Comparison of ENCODE assay signal across 20 cellular contexts in the genomic region with DNA sequence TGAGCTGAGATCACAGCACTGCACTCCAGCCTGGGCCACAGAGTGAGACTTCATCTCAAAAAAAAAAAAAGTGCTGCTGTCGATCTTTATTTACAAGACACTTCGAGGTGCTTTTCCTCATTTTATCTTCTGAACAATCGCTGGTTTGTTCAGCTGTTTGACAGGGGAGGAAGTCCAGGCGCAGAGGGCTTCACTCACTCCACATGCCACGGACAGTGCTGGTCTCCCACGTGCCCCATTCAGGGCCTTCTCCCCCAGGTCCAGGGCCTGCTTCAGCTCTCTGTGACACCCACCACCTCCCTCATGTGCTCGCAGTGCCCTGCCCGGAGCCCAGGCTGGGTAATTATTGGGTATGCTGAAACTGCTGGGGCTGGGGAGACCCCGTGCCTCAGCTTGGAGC.
DNase-seq lines count a peak whose midpoint lies in the region; ATAC-seq and TF ChIP-seq lines count a peak whose summit lies in the region.
"Had no signal": no experiment of that assay in that cellular context is flagged by ENCODE, and none has a peak within 500 bp of the region (broad histone marks: within the 10 kb centered on the region; RNA-seq: fewer than 3 reads in every experiment).

No MANE protein-coding gene starts in this region.

- H3K4me1 ChIP-seq in GM23338 (ENCODE audit: insufficient read depth) (peaks cover 24% of the 10 kb centered on the region), PC-9 (replicated peaks; ENCODE audit: insufficient read depth) (peaks cover 62% of the 10 kb centered on the region), neuronal stem cell (ENCODE audit: control insufficient read depth in 2 of 2, insufficient read depth in 1 of 2, low read depth in 1 of 2, low read length in 2 of 2) (peaks cover 0 to 6% of the 10 kb centered on the region in 2 donors)

- no peak overlapping the region for H2BK120ac ChIP-seq in neuronal stem cell (ENCODE audit: low read depth, low read length)

- H3K27me3 Mint-ChIP-seq in GM23338 (ENCODE audit: insufficient read depth, low read depth, poor library complexity) (peaks cover 6% of the 10 kb centered on the region), CD14-positive monocyte (ENCODE audit: low read depth in 3 of 3) (peaks cover 1 to 4% (median 4%) of the 10 kb centered on the region in 3 donors)

- H2BK15ac ChIP-seq in neuronal stem cell (ENCODE audit: low read length): no peak overlapping the region

- H3K4me1 Mint-ChIP-seq in GM23338 (peaks cover 33% of the 10 kb centered on the region), CD14-positive monocyte (no peaks in the 10 kb centered on the region)

- H3K23ac ChIP-seq in neuronal stem cell (ENCODE audit: low read depth, low read length, poor library complexity): no peak overlapping the region

- no peak overlapping the region for H4K91ac ChIP-seq in neuronal stem cell (ENCODE audit: low read depth, low read length, poor library complexity)

- no peak for TF ChIP-seq CTCF in GM23338 (conservative IDR thresholded peaks at IDR 0.05; ENCODE audit: low read depth in 2 of 2)
- TF ChIP-seq CTCF in PC-9 (conservative IDR thresholded peaks at IDR 0.05): no peak
- no peak for TF ChIP-seq CTCF in CD14-positive monocyte (IDR thresholded peaks at IDR 0.05)

- no peak overlapping the region for H3K14ac ChIP-seq in neuronal stem cell (ENCODE audit: low read length)

- no peak overlapping the region for H4K8ac ChIP-seq in neuronal stem cell (ENCODE audit: low read depth, low read length)

- 0 out of 2 replicates have a peak overlapping the region, but pooled peaks have one; percentile 14 for H2AFZ ChIP-seq in GM23338
- no peak overlapping the region for H2AFZ ChIP-seq in PC-9
- H2AFZ ChIP-seq in neuronal stem cell (ENCODE audit: low read length): no peak overlapping the region

- no CpG with 5 or more reads among the region's 9 CpGs for WGBS in neuronal stem cell (ENCODE audit: extremely low coverage in 2 of 2, insufficient read length in 2 of 2, insufficient replicate concordance in 1 of 2), 2 donors

- DNase-seq in GM23338 (ENCODE audit: low spot score) (no peak), PC-9 (no peak), epithelial cell of prostate (ENCODE audit: low read depth, low spot score) (no peak), neuronal stem cell (ENCODE audit: low spot score) (no peak), MV-4-11 (lab: John Stamatoyannopoulos, UW) (no peak), CD14-positive monocyte (ENCODE audit: low spot score) (no peak)
- DNase-seq: ACHN, AML-193, EL, GOT3, KG1, NCI-H1436, NCI-H2029, NCI-H345, NCI-H524 treated with DMSO at 0.1 percent for 48 hours, Peyer's patch had no signal

- BruUV-seq in PC-9 (replicated peaks; lab: Mats Ljungman, UMichigan): no TSS peak

- H2AK5ac ChIP-seq in neuronal stem cell (ENCODE audit: low read depth, low read length): no peak overlapping the region

- H2BK12ac ChIP-seq in neuronal stem cell (ENCODE audit: low read length): no peak overlapping the region

- H4K20me1 ChIP-seq in GM23338 (replicated peaks; ENCODE audit: insufficient read depth) (no peaks in the 10 kb centered on the region), PC-9 (ENCODE audit: insufficient read depth) (peaks cover 6% of the 10 kb centered on the region; the same call in 1 of the 2 replicates)

- no peaks in the 10 kb centered on the region for H3K9me3 ChIP-seq in PC-9 (ENCODE audit: insufficient read depth, low read depth)
- H3K9me3 ChIP-seq in neuronal stem cell (replicated peaks in 1 of 2; ENCODE audit: control insufficient read depth in 2 of 2, insufficient read depth in 1 of 2, low read depth in 1 of 2, low read length in 2 of 2): no peaks in the 10 kb centered on the region
- H3K9me3 ChIP-seq: Peyer's patch, SJSA1 had no signal

- no peaks in the 10 kb centered on the region for H3K79me2 ChIP-seq in GM23338 (replicated peaks; ENCODE audit: insufficient read depth)
- H3K79me2 ChIP-seq in PC-9 (ENCODE audit: low read depth): peaks cover 84% of the 10 kb centered on the region

- H3K4me3 Mint-ChIP-seq in GM23338 (no peak overlapping the region), CD14-positive monocyte (no peak overlapping the region)

- peak overlapping the region; percentile 50 for H3K18ac ChIP-seq in neuronal stem cell (ENCODE audit: low read length)

- no peak overlapping the region for H3K27ac Mint-ChIP-seq in GM23338
- H3K27ac Mint-ChIP-seq in CD14-positive monocyte: peak overlapping the region in 1 of 7 donors; percentile 46

- H3K27me3 ChIP-seq in GM23338 (ENCODE audit: insufficient read depth) (no peaks in the 10 kb centered on the region), PC-9 (ENCODE audit: insufficient read depth, low read depth) (no peaks in the 10 kb centered on the region), neuronal stem cell (ENCODE audit: control insufficient read depth in 3 of 3, insufficient read depth in 3 of 3, low read depth in 1 of 3, low read length in 3 of 3) (peaks cover 0 to 8% (median 0%) of the 10 kb centered on the region in 3 experiments)
- H3K27me3 ChIP-seq: Peyer's patch, SJSA1 had no signal

- no peak overlapping the region for H3K9ac ChIP-seq in neuronal stem cell (ENCODE audit: low read depth, low read length, poor library complexity)

- intact Hi-C loops in PC-9 (cut with micrococcal nuclease; ENCODE audit: unreplicated experiment) (loop anchor here (2.0 to 10.0 kb wide), 3 partner anchors 77 to 149 kb away; no protein-coding TSS in a partner anchor), CD14-positive monocyte (cut with micrococcal nuclease) (no loop called here)

- H3K36me3 Mint-ChIP-seq in GM23338 (ENCODE audit: low read depth) (no peaks in the 10 kb centered on the region), CD14-positive monocyte (no peaks in the 10 kb centered on the region)

- POLR2A ChIA-PET in PC-9 (lab: Charles Lee; ENCODE audit: unreplicated experiment): no interaction called here

- H3K4ac ChIP-seq in neuronal stem cell (ENCODE audit: low read length): no peak overlapping the region

- H3K79me1 ChIP-seq in neuronal stem cell (ENCODE audit: low read depth, low read length): no peaks in the 10 kb centered on the region

- no peak for ATAC-seq in GM23338
- no peak for ATAC-seq in HG03196 (IDR thresholded peaks at IDR 0.05; ENCODE audit: unreplicated experiment)
- ATAC-seq: GM12878 had no signal

- no peak overlapping the region for H3K4me2 ChIP-seq in GM23338
- H3K4me2 ChIP-seq in PC-9: no peak overlapping the region
- no peak overlapping the region for H3K4me2 ChIP-seq in neuronal stem cell (ENCODE audit: insufficient read depth, low read length, poor library complexity, severe bottlenecking)

- no peak overlapping the region for H2BK5ac ChIP-seq in neuronal stem cell (ENCODE audit: low read length)

- CTCF ChIA-PET in PC-9 (lab: Charles Lee): interaction anchor here (0.6 kb wide), 1 partner anchor 164 kb away, joined by 3 read pairs; no protein-coding TSS in a partner anchor

- H3K9me3 Mint-ChIP-seq in GM23338: no peaks in the 10 kb centered on the region
- peaks cover 0 to 2% (median 0%) of the 10 kb centered on the region in 7 donors for H3K9me3 Mint-ChIP-seq in CD14-positive monocyte

- no peaks in the 10 kb centered on the region for H3F3A ChIP-seq in GM23338 (replicated peaks; ENCODE audit: low read depth)
- H3F3A ChIP-seq in PC-9 (ENCODE audit: insufficient read depth, low read depth): peaks cover 62% of the 10 kb centered on the region

- no peak overlapping the region for H3K4me3 ChIP-seq in GM23338
- H3K4me3 ChIP-seq in PC-9: no peak overlapping the region
- H3K4me3 ChIP-seq in neuronal stem cell (ENCODE audit: low read length in 2 of 2): no peak overlapping the region
- H3K4me3 ChIP-seq: GM12878, Peyer's patch, SJSA1 had no signal

- no peaks in the 10 kb centered on the region for H3K36me3 ChIP-seq in GM23338 (ENCODE audit: insufficient read depth)
- peaks cover 24% of the 10 kb centered on the region; the same call in 1 of the 2 replicates for H3K36me3 ChIP-seq in PC-9 (ENCODE audit: low read depth)
- no peaks in the 10 kb centered on the region for H3K36me3 ChIP-seq in neuronal stem cell (replicated peaks in 1 of 2; ENCODE audit: control insufficient read depth in 2 of 2, insufficient read depth in 2 of 2, low read length in 2 of 2)
- H3K36me3 ChIP-seq: Peyer's patch, SJSA1 had no signal

- H3K9me2 ChIP-seq in GM23338 (ENCODE audit: insufficient read depth) (0 out of 2 replicates have a peak, but pooled peaks cover 7% of the 10 kb centered on the region), PC-9 (ENCODE audit: insufficient read depth) (no peaks in the 10 kb centered on the region)

- H3K27ac ChIP-seq in GM23338 (ENCODE audit: low read depth): no peak overlapping the region
- H3K27ac ChIP-seq in PC-9: peak overlapping the region; percentile 80
- H3K27ac ChIP-seq in epithelial cell of prostate: peak overlapping the region; percentile 69
- no peak overlapping the region for H3K27ac ChIP-seq in neuronal stem cell (replicated peaks; ENCODE audit: low read length)
- H3K27ac ChIP-seq: C4-2B, Peyer's patch, SJSA1 had no signal

TF ChIP-seq in GM23338, 12 proteins besides CTCF, POLR2A, EP300 and RAD21:
- TF ChIP-seq ZNF331 (CRISPR knock-in tag; IDR thresholded peaks at IDR 0.05; ENCODE audit: low read depth) (no peak), CREB1 (CRISPR knock-in tag; IDR thresholded peaks at IDR 0.05; ENCODE audit: low read depth) (no peak)

Comparison
In these comparisons a context has a peak if more than half of its experiments do, and no peak if none do; other contexts are left out.
1. H3K27ac ChIP-seq: peak in PC-9 (single experiment) and epithelial cell of prostate (single experiment); none in GM23338 (single experiment) and neuronal stem cell (single experiment).